In genomic region chr11:128848815-128849455, GRCh38 we compare ENCODE assay signal across 8 cellular contexts. TPM values are rescaled to one million over a fixed set of nuclear protein-coding genes. Genes with fewer than 3 reads are reported as not detected.
A peak's percentile ranks its signal among the peaks of the same experiment; 100 is the strongest.
DNase-seq lines count a peak whose midpoint lies in the region; ATAC-seq and TF ChIP-seq lines count a peak whose summit lies in the region.

No MANE protein-coding gene starts in this region.

- no peak overlapping the region for H3K27ac ChIP-seq in left ventricle myocardium inferior (replicated peaks)

- peak; percentile 52 for TF ChIP-seq CTCF in AG10803 (conservative IDR thresholded peaks at IDR 0.05; ENCODE audit: low read length)
- peak; percentile 75 for TF ChIP-seq CTCF in left ventricle myocardium inferior (IDR thresholded peaks at IDR 0.05; ENCODE audit: borderline replicate concordance)

- peaks cover 17% of the 10 kb centered on the region for H3K4me1 ChIP-seq in left ventricle myocardium inferior

- no peaks in the 10 kb centered on the region for H3K27me3 ChIP-seq in left ventricle myocardium inferior (ENCODE audit: low read depth)

- intact Hi-C loops in left ventricle myocardium inferior (cut with micrococcal nuclease): loop anchor here (10.0 kb wide), 1 partner anchor 684 kb away; no protein-coding TSS in a partner anchor

- no peaks in the 10 kb centered on the region for H3K36me3 ChIP-seq in left ventricle myocardium inferior

- H3K4me3 ChIP-seq in AG10803 (ENCODE audit: low read length) (no peak overlapping the region), left ventricle myocardium inferior (no peak overlapping the region)

- DNase-seq in AG10803 (ENCODE audit: low read depth): no peak
- peak; percentile 37 for DNase-seq in RPMI7951 (ENCODE audit: low read depth)
- DNase-seq in activated effector memory CD4-positive, alpha-beta T cell treated with Interleukin-2 at 50 U/mL for 16 hours: peak; percentile 52
- peak; percentile 51 for DNase-seq in left ventricle myocardium inferior
- peak; percentile 71 to 72 for DNase-seq in stimulated activated CD4-positive, alpha-beta T cell treated with anti-CD3 and anti-CD28 coated beads, Interleukin-2, amount 100 ng/mL, for 48 hours
- no peak for DNase-seq in NCI-H1105 treated with DMSO at 0.1 percent for 48 hours (lab: John Stamatoyannopoulos, UW)

- ATAC-seq in GM19023 (IDR thresholded peaks at IDR 0.05; ENCODE audit: unreplicated experiment) (peak; percentile 82), HG03135 (IDR thresholded peaks at IDR 0.05; ENCODE audit: unreplicated experiment) (peak; percentile 78)

- no peaks in the 10 kb centered on the region for H3K9me3 ChIP-seq in left ventricle myocardium inferior (replicated peaks)

RNA-seq across cellular contexts. Expression of gene KCNJ1, which starts 18.2 kb away (rescaled TPM):
- not detected in 2 replicates for total RNA-seq in RPMI7951 (2014; rRNA removed; shearing (Covaris generic))
- not detected for total RNA-seq in left ventricle myocardium inferior

RNA-seq across cellular contexts. Expression of gene KCNJ5, which starts 42.2 kb away (rescaled TPM):
- total RNA-seq in RPMI7951 (2014; rRNA removed; shearing (Covaris generic)): under 0.01 TPM in 1 of 2 replicates, not detected in the other
- 5.4 TPM for total RNA-seq in left ventricle myocardium inferior

Comparison
In these comparisons a context has a peak if more than half of its experiments do, and no peak if none do; other contexts are left out.
1. DNase-seq: peak in RPMI7951 (single experiment), activated effector memory CD4-positive, alpha-beta T cell treated with Interleukin-2 at 50 U/mL for 16 hours (single experiment), left ventricle myocardium inferior (single experiment) and stimulated activated CD4-positive, alpha-beta T cell treated with anti-CD3 and anti-CD28 coated beads, Interleukin-2, amount 100 ng/mL, for 48 hours (2 of 2); none in AG10803 (single experiment) and NCI-H1105 treated with DMSO at 0.1 percent for 48 hours (single experiment).